18 cellular contexts compared by ENCODE assay signal in genomic region chr17:15431201-15431600, GRCh38. TPM values are rescaled to one million over a fixed set of nuclear protein-coding genes. Genes with fewer than 3 reads are reported as not detected.
DNase-seq lines count a peak whose midpoint lies in the region; ATAC-seq and TF ChIP-seq lines count a peak whose summit lies in the region.
"Had no signal": no experiment of that assay in that cellular context is flagged by ENCODE, and none has a peak within 500 bp of the region (broad histone marks: within the 10 kb centered on the region; RNA-seq: fewer than 3 reads in every experiment).

No MANE protein-coding gene starts in this region.

- DNase-seq in NCI-H524 treated with DMSO at 0.1 percent for 48 hours (lab: John Stamatoyannopoulos, UW) (peak; percentile 70), foreskin fibroblast (peak; percentile 69 to 90), myocyte (ENCODE audit: low read depth) (peak; percentile 94), transverse colon (peak; percentile 55)
- no peak for DNase-seq in activated CD8-positive, alpha-beta T cell treated with anti-CD3 and anti-CD28 coated beads for 36 hours
- DNase-seq: activated B cell treated with CpG ODN at 0.5 μM for 24 hours; activated CD8-positive, alpha-beta memory T cell treated with anti-CD3 and anti-CD28 coated beads, Interleukin-2, amount 10 ng/mL, durations not matched to agents 7 days and 5 days; activated gamma-delta T cell treated with Interleukin-2 at 50 U/mL for 16 hours; AML-193; mesenchymal stem cell; MM.1S; NCI-H2081 treated with DMSO at 0.1 percent for 48 hours; NCI-H69; posterior cingulate gyrus had no signal

- no peak overlapping the region for H3K4me3 Mint-ChIP-seq in activated CD8-positive, alpha-beta T cell treated with anti-CD3 and anti-CD28 coated beads for 36 hours
- H3K4me3 Mint-ChIP-seq: activated B cell treated with CpG ODN at 0.5 μM for 24 hours; activated CD8-positive, alpha-beta memory T cell treated with anti-CD3 and anti-CD28 coated beads, Interleukin-2, amount 10 ng/mL, durations not matched to agents 7 days and 5 days had no signal

- peaks cover 4% of the 10 kb centered on the region for H3K9me3 Mint-ChIP-seq in activated CD8-positive, alpha-beta T cell treated with anti-CD3 and anti-CD28 coated beads for 36 hours

- intact Hi-C loops in transverse colon (cut with DNase I; ENCODE audit: low total_unique reads) = no loop called here
- intact Hi-C loops in activated CD8-positive, alpha-beta T cell treated with anti-CD3 and anti-CD28 coated beads for 36 hours (cut with micrococcal nuclease) = no loop called here

- WGBS in transverse colon (ENCODE audit: low coverage in 1 of 2), 2 donors = 62 to 76% methylated on average over 5 to 12 of the region's 12 CpGs

- peaks cover 1% of the 10 kb centered on the region for H3K4me1 Mint-ChIP-seq in activated CD8-positive, alpha-beta T cell treated with anti-CD3 and anti-CD28 coated beads for 36 hours (ENCODE audit: low read depth)

- no peaks in the 10 kb centered on the region for H3K9me3 ChIP-seq in transverse colon
- H3K9me3 ChIP-seq: ascending aorta had no signal

- no peak for TF ChIP-seq POLR2A in transverse colon (IDR thresholded peaks at IDR 0.05)

- no peak for TF ChIP-seq CTCF in foreskin fibroblast (IDR thresholded peaks at IDR 0.05; ENCODE audit: low read depth, low read length)
- TF ChIP-seq CTCF in transverse colon (IDR thresholded peaks at IDR 0.05) = no peak
- TF ChIP-seq CTCF in activated CD8-positive, alpha-beta T cell treated with anti-CD3 and anti-CD28 coated beads for 36 hours (IDR thresholded peaks at IDR 0.05) = no peak

- CTCF ChIA-PET in activated CD8-positive, alpha-beta T cell treated with anti-CD3 and anti-CD28 coated beads for 36 hours (lab: Charles Lee) = no interaction called here

- no peak overlapping the region for H3K27ac Mint-ChIP-seq in activated CD8-positive, alpha-beta T cell treated with anti-CD3 and anti-CD28 coated beads for 36 hours
- H3K27ac Mint-ChIP-seq: activated B cell treated with CpG ODN at 0.5 μM for 24 hours; activated CD8-positive, alpha-beta memory T cell treated with anti-CD3 and anti-CD28 coated beads, Interleukin-2, amount 10 ng/mL, durations not matched to agents 7 days and 5 days had no signal

- no peaks in the 10 kb centered on the region for H3K27me3 Mint-ChIP-seq in activated CD8-positive, alpha-beta T cell treated with anti-CD3 and anti-CD28 coated beads for 36 hours
- H3K27me3 Mint-ChIP-seq: activated B cell treated with CpG ODN at 0.5 μM for 24 hours; activated CD8-positive, alpha-beta memory T cell treated with anti-CD3 and anti-CD28 coated beads, Interleukin-2, amount 10 ng/mL, durations not matched to agents 7 days and 5 days had no signal

- H3K36me3 Mint-ChIP-seq in activated CD8-positive, alpha-beta T cell treated with anti-CD3 and anti-CD28 coated beads for 36 hours (ENCODE audit: low read depth) = peaks cover 4% of the 10 kb centered on the region

- H3K36me3 ChIP-seq in transverse colon = no peaks in the 10 kb centered on the region
- H3K36me3 ChIP-seq: ascending aorta had no signal

- in situ Hi-C loops in transverse colon (cut with MboI; ENCODE audit: low pct_ligation_motif_present in 1 of 4, low pct_unique_long_range_greater_than_20kb in 1 of 4, low sequenced_read_pairs in 3 of 4) = no loop called here

- H3K4me1 ChIP-seq in transverse colon = peaks cover 3 to 15% (median 4%) of the 10 kb centered on the region in 4 donors
- H3K4me1 ChIP-seq: ascending aorta had no signal

- H3K4me3 ChIP-seq in foreskin fibroblast (ENCODE audit: low read depth in 1 of 2, low read length in 2 of 2) (no peak overlapping the region), transverse colon (no peak overlapping the region)
- H3K4me3 ChIP-seq: ascending aorta had no signal

- no peaks in the 10 kb centered on the region for H3K27me3 ChIP-seq in transverse colon
- H3K27me3 ChIP-seq: ascending aorta had no signal

- TF ChIP-seq EP300 in transverse colon (IDR thresholded peaks at IDR 0.05; ENCODE audit: low read depth) = peak; percentile 99

- H3K27ac ChIP-seq in transverse colon = peak overlapping the region; percentile 64 to 76 (median 75)
- H3K27ac ChIP-seq: ascending aorta had no signal

- POLR2A ChIA-PET in activated CD8-positive, alpha-beta T cell treated with anti-CD3 and anti-CD28 coated beads for 36 hours (lab: Charles Lee) = interaction anchor here (1.1 kb wide), 1 partner anchor 38 kb away, joined by 3 read pairs; no protein-coding TSS in a partner anchor

- no peak for ATAC-seq in activated CD8-positive, alpha-beta T cell treated with anti-CD3 and anti-CD28 coated beads for 36 hours
- ATAC-seq in HG03196 (IDR thresholded peaks at IDR 0.05; ENCODE audit: unreplicated experiment) (no peak), HG03520 (IDR thresholded peaks at IDR 0.05; ENCODE audit: unreplicated experiment) (no peak), GM19397 (IDR thresholded peaks at IDR 0.05; ENCODE audit: unreplicated experiment) (no peak)
- ATAC-seq: activated CD8-positive, alpha-beta memory T cell treated with anti-CD3 and anti-CD28 coated beads, Interleukin-2, amount 10 ng/mL, durations not matched to agents 7 days and 5 days had no signal

RNA-seq across cellular contexts. Expression of gene CDRT4, which starts 36.2 kb away (rescaled TPM):
- total RNA-seq in myocyte (0.52 and 3.4 TPM in 2 replicates), transverse colon (10 to 100 TPM in 3 of 4 donors, 1 to 10 TPM in 1; 2.2 to 93.5 (median 14.4) TPM)
- 2.0 TPM for polyA plus RNA-seq in myocyte (2012)
- total RNA-seq in activated CD8-positive, alpha-beta T cell treated with anti-CD3 and anti-CD28 coated beads for 36 hours = 1 to 10 TPM; 3.6 to 3.7 TPM
